ENCODE assay signal across 1 cellular context in the genomic region with DNA sequence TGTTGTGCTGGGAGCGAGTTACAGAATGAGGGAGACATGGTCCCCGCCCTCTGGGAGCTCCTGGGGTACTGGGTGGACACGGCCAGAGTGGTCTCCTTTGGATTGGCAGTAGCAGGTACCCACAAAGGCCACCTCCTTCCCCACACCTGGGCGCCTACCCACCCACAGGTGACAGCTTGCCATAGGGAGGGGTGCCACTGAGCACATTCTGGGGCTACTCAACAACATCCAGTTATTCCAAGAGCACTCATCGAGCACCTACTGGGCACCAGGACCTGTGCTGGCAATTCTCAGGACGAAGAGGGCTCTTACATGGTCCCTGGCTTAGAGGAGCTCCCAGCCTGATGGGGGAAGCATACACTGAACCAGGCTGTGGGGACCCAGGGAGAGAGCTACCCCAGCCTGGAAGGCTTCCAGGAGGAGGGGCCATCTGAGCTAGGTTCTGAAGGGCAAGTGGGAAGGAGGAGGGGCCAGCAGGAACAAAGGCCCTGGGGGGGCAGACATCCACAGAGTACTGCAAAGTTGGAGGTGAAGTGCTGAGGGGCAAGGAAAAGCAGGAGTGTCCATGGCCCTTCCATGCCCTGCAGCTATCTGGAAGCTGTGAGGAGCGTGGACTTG.
TF ChIP-seq lines count a peak whose summit lies in the region.

No MANE protein-coding gene starts in this region.

TF ChIP-seq in GM23338, 12 proteins besides CTCF, POLR2A, EP300 and RAD21:
- TF ChIP-seq POLR2AphosphoS5 (IDR thresholded peaks at IDR 0.05; ENCODE audit: low read depth): 0 out of 2 replicates have a peak, but pooled peaks have one; percentile 18
- TF ChIP-seq NANOG (IDR thresholded peaks at IDR 0.05; ENCODE audit: borderline replicate concordance): no peak
